Comparison of ENCODE assay signal across 15 cellular contexts in genomic region chr3:18656866-18657265, GRCh38.
"Had no signal": no experiment of that assay in that cellular context is flagged by ENCODE, and none has a peak within 500 bp of the region (broad histone marks: within the 10 kb centered on the region; RNA-seq: fewer than 3 reads in every experiment).

No MANE protein-coding gene starts in this region.

- H2AFZ ChIP-seq: hepatocyte had no signal

- H3K27ac ChIP-seq: coronary artery, esophagus muscularis mucosa, hepatocyte, neutrophil, SJCRH30, suprapubic skin had no signal

- H3K4me1 Mint-ChIP-seq: brain; stimulated activated memory B cell treated with anti-CD40 and anti-IgM and Interleukin-4, amounts not matched to agents 10 μg/mL and 1 μg/mL and 100 μg/mL, for 72 hours had no signal

- H3K79me2 ChIP-seq: hepatocyte had no signal

- H3K4me2 ChIP-seq: hepatocyte had no signal

- H3K36me3 ChIP-seq: esophagus muscularis mucosa, neutrophil, SJCRH30, suprapubic skin had no signal

- H3K4me1 ChIP-seq: esophagus muscularis mucosa, SJCRH30 had no signal

- H3K27ac Mint-ChIP-seq: brain; stimulated activated memory B cell treated with anti-CD40 and anti-IgM and Interleukin-4, amounts not matched to agents 10 μg/mL and 1 μg/mL and 100 μg/mL, for 72 hours had no signal

- H3K27me3 Mint-ChIP-seq: brain; central memory CD8-positive, alpha-beta T cell; stimulated activated memory B cell treated with anti-CD40 and anti-IgM and Interleukin-4, amounts not matched to agents 10 μg/mL and 1 μg/mL and 100 μg/mL, for 72 hours had no signal

- H3K27me3 ChIP-seq: esophagus muscularis mucosa, hepatocyte, neutrophil, SJCRH30, suprapubic skin had no signal

- H3K9me3 ChIP-seq: esophagus muscularis mucosa, neutrophil, SJCRH30, suprapubic skin had no signal

- H3K4me3 Mint-ChIP-seq: brain; central memory CD8-positive, alpha-beta T cell; stimulated activated memory B cell treated with anti-CD40 and anti-IgM and Interleukin-4, amounts not matched to agents 10 μg/mL and 1 μg/mL and 100 μg/mL, for 72 hours had no signal

- DNase-seq: activated CD4-positive, CD25-positive, alpha-beta regulatory T cell; effector CD4-positive, alpha-beta T cell; islet precursor cell; midbrain; SJCRH30; trophoblast cell had no signal

- H3K36me3 Mint-ChIP-seq: brain; stimulated activated memory B cell treated with anti-CD40 and anti-IgM and Interleukin-4, amounts not matched to agents 10 μg/mL and 1 μg/mL and 100 μg/mL, for 72 hours had no signal

- H3K4me3 ChIP-seq: coronary artery, esophagus muscularis mucosa, hepatocyte, lung, SJCRH30, suprapubic skin had no signal

- ATAC-seq: stimulated activated memory B cell treated with anti-CD40 and anti-IgM and Interleukin-4, amounts not matched to agents 10 μg/mL and 1 μg/mL and 100 μg/mL, for 72 hours had no signal

- H3K9me3 Mint-ChIP-seq: central memory CD8-positive, alpha-beta T cell had no signal
